In genomic region chr2:63617360-63617759, GRCh38 we compare ENCODE assay signal across 25 cellular contexts.
"Had no signal": no experiment of that assay in that cellular context is flagged by ENCODE, and none has a peak within 500 bp of the region (broad histone marks: within the 10 kb centered on the region; RNA-seq: fewer than 3 reads in every experiment).

No MANE protein-coding gene starts in this region.

- H3K4me3 ChIP-seq: heart right ventricle, left lung, lower lobe of right lung, mucosa of descending colon, right lobe of liver, transverse colon had no signal

- H3K27ac ChIP-seq: heart right ventricle, left lung, lower lobe of right lung, neutrophil, right lobe of liver, transverse colon, WERI-Rb-1 had no signal

- H3K9me3 ChIP-seq: heart right ventricle, left lung, lower lobe of right lung, mucosa of descending colon, neutrophil, right lobe of liver, transverse colon had no signal

- ATAC-seq: activated CD8-positive, alpha-beta T cell treated with anti-CD3 and anti-CD28 coated beads for 36 hours; activated naive CD8-positive, alpha-beta T cell treated with anti-CD3 and anti-CD28 coated beads, Interleukin-2, amount 50 U/mL, for 24 hours; activated T-cell treated with anti-CD3 and anti-CD28 coated beads, Interleukin-2, amount 50 U/mL, for 4 hours; activated T-helper 17 cell treated with anti-CD3 and anti-CD28 coated beads, Interleukin-2, amount 50 U/mL, for 72 hours; effector memory CD8-positive, alpha-beta T cell; esophagus mucosa; heart right ventricle; left lung; lower lobe of right lung; mucosa of descending colon; right lobe of liver had no signal

- H3K36me3 ChIP-seq: heart right ventricle, left lung, lower lobe of right lung, neutrophil, right lobe of liver, transverse colon, WERI-Rb-1 had no signal

- H3K27me3 ChIP-seq: heart right ventricle, left lung, neutrophil, right lobe of liver, transverse colon had no signal

- H3K4me1 ChIP-seq: left lung, lower lobe of right lung, right lobe of liver, transverse colon had no signal

- DNase-seq: activated CD4-positive, alpha-beta T cell treated with anti-CD3 and anti-CD28 coated beads, Interleukin-2, amount 10 ng/mL, durations not matched to agents 7 days and 5 days; activated CD4-positive, CD25-positive, alpha-beta regulatory T cell treated with anti-CD3 and anti-CD28 coated beads, Interleukin-2, amount 50 U/mL, for 72 hours; activated CD8-positive, alpha-beta T cell treated with anti-CD3 and anti-CD28 coated beads for 36 hours; activated gamma-delta T cell treated with Interleukin-2 at 50 U/mL for 16 hours; activated naive CD8-positive, alpha-beta T cell treated with anti-CD3 and anti-CD28 coated beads, Interleukin-2, amount 50 U/mL, for 24 hours; activated T-cell treated with anti-CD3 and anti-CD28 coated beads, Interleukin-2, amount 50 U/mL, for 4 hours; amygdala; caudate nucleus; cortex of kidney; effector memory CD8-positive, alpha-beta T cell; foreskin fibroblast; heart right ventricle; left lung; lower lobe of right lung; mesenchymal stem cell; mucosa of descending colon; right lobe of liver; stimulated activated CD4-positive, alpha-beta T cell treated with anti-CD3 and anti-CD28 coated beads, Interleukin-2, amount 100 ng/mL, for 48 hours; stimulated activated naive CD4-positive, alpha-beta T cell treated with Interleukin-2 at 50 U/mL for 16 hours; T-helper 9 cell; transverse colon; WERI-Rb-1 had no signal
